7 cellular contexts compared by ENCODE assay signal in the genomic region with DNA sequence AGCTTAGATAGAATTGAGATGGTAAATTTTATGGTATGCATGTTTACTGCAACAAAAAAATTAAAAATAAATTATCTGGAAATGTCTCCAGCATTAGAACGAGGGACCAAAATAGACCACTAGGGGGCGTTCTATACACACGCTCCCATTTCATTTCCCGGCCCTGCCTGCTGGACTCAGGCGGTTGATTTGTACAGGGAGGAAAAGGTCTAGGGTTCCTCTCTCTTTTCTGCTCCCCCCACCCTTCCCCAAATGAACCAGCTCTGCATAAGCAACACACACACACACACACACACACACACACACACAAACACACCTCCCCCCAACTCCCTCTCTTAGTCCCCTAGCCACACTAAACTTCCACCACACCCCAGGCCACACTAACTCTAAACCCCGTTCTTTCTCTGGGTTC. TPM values are rescaled to one million over a fixed set of nuclear protein-coding genes. Genes with fewer than 3 reads are reported as not detected.
A peak's percentile ranks its signal among the peaks of the same experiment; 100 is the strongest.
DNase-seq lines count a peak whose midpoint lies in the region; ATAC-seq and TF ChIP-seq lines count a peak whose summit lies in the region.

No MANE protein-coding gene starts in this region.

- no peak overlapping the region for H3K4me3 ChIP-seq in adrenal gland
- no peak overlapping the region for H3K4me3 ChIP-seq in right cardiac atrium (ENCODE audit: low read length)
- no peak overlapping the region for H3K4me3 ChIP-seq in gastrocnemius medialis

- DNase-seq in NCI-H128 (lab: John Stamatoyannopoulos, UW; ENCODE audit: unreplicated experiment) (peak; percentile 55), T follicular helper cell (ENCODE audit: low read depth) (peak; percentile 48), adrenal gland (peak; percentile 64 to 83 (median 74)), right cardiac atrium (peak in 1 of 3 donors; percentile 70), gastrocnemius medialis (peak in 1 of 2 donors; percentile 20)

- ATAC-seq in right cardiac atrium, result peak; percentile 70 to 78
- ATAC-seq in gastrocnemius medialis, result peak in 1 of 2 donors; percentile 65
- no peak for ATAC-seq in GM18868 (IDR thresholded peaks at IDR 0.05; ENCODE audit: unreplicated experiment)

- WGBS in adrenal gland, 4 donors, result 6 to 11% (median 8%) methylated on average over 6 of the region's 6 CpGs
- WGBS in right cardiac atrium, result 9% methylated on average over 6 of the region's 6 CpGs

- TF ChIP-seq CTCF in GM12874 (IDR thresholded peaks at IDR 0.05; ENCODE audit: insufficient read depth, low read depth, low read length) (peak; percentile 69), adrenal gland (IDR thresholded peaks at IDR 0.05) (peak; percentile 82 to 90 (median 86)), gastrocnemius medialis (IDR thresholded peaks at IDR 0.05 in 4 of 5, conservative IDR thresholded peaks at IDR 0.05 in 1 of 5) (peak; percentile 35 to 74 (median 59))

- H3K27me3 ChIP-seq in adrenal gland (no peaks in the 10 kb centered on the region), right cardiac atrium (ENCODE audit: control insufficient read depth, insufficient read depth) (no peaks in the 10 kb centered on the region), gastrocnemius medialis (peaks cover 0 to 3% (median 0%) of the 10 kb centered on the region in 3 donors)

- H3K27ac ChIP-seq in adrenal gland (no peak overlapping the region), right cardiac atrium (ENCODE audit: low read length) (no peak overlapping the region), gastrocnemius medialis (no peak overlapping the region)

- no peaks in the 10 kb centered on the region for H3K9me3 ChIP-seq in adrenal gland (replicated peaks in 1 of 3)
- no peaks in the 10 kb centered on the region for H3K9me3 ChIP-seq in right cardiac atrium (ENCODE audit: control insufficient read depth, low read length)
- H3K9me3 ChIP-seq in gastrocnemius medialis, result no peaks in the 10 kb centered on the region

- intact Hi-C loops in adrenal gland (cut with DNase I), result loop anchor here (2.0 to 5.0 kb wide), 3 partner anchors 49 to 126 kb away; no protein-coding TSS in a partner anchor
- intact Hi-C loops in right cardiac atrium (cut with DNase I), result loop anchor here in 3 of 4 donors (2.0 to 10.0 kb wide), 3 partner anchors 104 to 126 kb away; no protein-coding TSS in a partner anchor
- intact Hi-C loops in gastrocnemius medialis (cut with DNase I; ENCODE audit: low total_unique reads), result loop anchor here (2.0 to 5.0 kb wide), 3 partner anchors 50 to 124 kb away; no protein-coding TSS in a partner anchor

- in situ Hi-C loops in gastrocnemius medialis (cut with MboI; ENCODE audit: low sequenced_read_pairs in 4 of 4), result loop anchor here in 1 of 4 donors (5.0 kb wide), 2 partner anchors 49 to 104 kb away; no protein-coding TSS in a partner anchor

- no peaks in the 10 kb centered on the region for H3K4me1 ChIP-seq in adrenal gland (replicated peaks in 1 of 2)
- H3K4me1 ChIP-seq in right cardiac atrium (ENCODE audit: control insufficient read depth, insufficient read depth, low read length), result no peaks in the 10 kb centered on the region
- no peaks in the 10 kb centered on the region for H3K4me1 ChIP-seq in gastrocnemius medialis

- H3K36me3 ChIP-seq in adrenal gland (replicated peaks in 1 of 2) (no peaks in the 10 kb centered on the region), gastrocnemius medialis (no peaks in the 10 kb centered on the region)

- TF ChIP-seq POLR2A in adrenal gland (IDR thresholded peaks at IDR 0.05) (no peak), gastrocnemius medialis (IDR thresholded peaks at IDR 0.05) (no peak)

RNA-seq across cellular contexts. Expression of a gene that starts 7.8 kb away (rescaled TPM):
- 10 to 100 TPM in 3 of 8 donors, 1 to 10 TPM in 5; 4.3 to 20.0 (median 7.7) TPM for total RNA-seq in adrenal gland
- polyA plus RNA-seq in adrenal gland, result 1 to 10 TPM; 2.8 to 8.4 (median 4.7) TPM
- 1 to 10 TPM; 2.0 to 4.9 (median 3.9) TPM for total RNA-seq in right cardiac atrium
- polyA plus RNA-seq in right cardiac atrium, result 1.2 TPM
- total RNA-seq in gastrocnemius medialis, result 1 to 10 TPM in 1 of 4 donors, under 1 TPM in 3; 0.49 to 1.1 (median 0.77) TPM
